Comparison of ENCODE assay signal across 8 cellular contexts in the genomic region with DNA sequence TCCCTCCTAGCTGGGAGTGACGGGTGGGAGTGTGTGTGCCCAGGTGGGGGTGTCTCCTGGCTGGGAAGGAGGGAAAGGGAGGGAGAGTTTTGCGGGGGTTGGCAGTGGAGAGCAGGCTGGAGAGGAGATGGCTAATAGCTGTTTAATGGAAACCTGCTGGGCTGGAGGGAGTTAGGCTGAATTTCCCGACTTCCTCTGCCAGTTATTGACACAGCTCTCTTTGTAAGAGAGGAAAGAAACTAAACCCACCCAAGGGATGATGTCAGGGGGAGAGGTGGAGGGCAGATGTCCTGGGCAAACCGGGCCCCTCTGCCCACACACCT. TPM values are rescaled to one million over a fixed set of nuclear protein-coding genes. Genes with fewer than 3 reads are reported as not detected.
DNase-seq lines count a peak whose midpoint lies in the region; ATAC-seq and TF ChIP-seq lines count a peak whose summit lies in the region.
"Had no signal": no experiment of that assay in that cellular context is flagged by ENCODE, and none has a peak within 500 bp of the region (broad histone marks: within the 10 kb centered on the region; RNA-seq: fewer than 3 reads in every experiment).

No MANE protein-coding gene starts in this region.

- no peak for TF ChIP-seq CTCF in Calu3 (IDR thresholded peaks at IDR 0.05; ENCODE audit: unreplicated experiment)
- no peak for TF ChIP-seq CTCF in natural killer cell (IDR thresholded peaks at IDR 0.05)

- H3K4me3 Mint-ChIP-seq in Calu3 (ENCODE audit: low read depth, unreplicated experiment) (no peak overlapping the region), natural killer cell (no peak overlapping the region)
- H3K4me3 Mint-ChIP-seq in activated naive CD8-positive, alpha-beta T cell treated with anti-CD3 and anti-CD28 coated beads for 36 hours = no peak overlapping the region

- H3K27me3 Mint-ChIP-seq in Calu3 (ENCODE audit: unreplicated experiment) = no peaks in the 10 kb centered on the region
- no peaks in the 10 kb centered on the region for H3K27me3 Mint-ChIP-seq in activated naive CD8-positive, alpha-beta T cell treated with anti-CD3 and anti-CD28 coated beads for 36 hours
- no peaks in the 10 kb centered on the region for H3K27me3 Mint-ChIP-seq in natural killer cell (ENCODE audit: low read depth in 2 of 2)

- H3K9me3 Mint-ChIP-seq in Calu3 (ENCODE audit: low read depth, unreplicated experiment) (no peaks in the 10 kb centered on the region), natural killer cell (no peaks in the 10 kb centered on the region)
- no peaks in the 10 kb centered on the region for H3K9me3 Mint-ChIP-seq in activated naive CD8-positive, alpha-beta T cell treated with anti-CD3 and anti-CD28 coated beads for 36 hours

- ATAC-seq in natural killer cell (no peak), HG02938 (IDR thresholded peaks at IDR 0.05; ENCODE audit: unreplicated experiment) (no peak), HG03432 (IDR thresholded peaks at IDR 0.05; ENCODE audit: unreplicated experiment) (no peak)

- H3K36me3 Mint-ChIP-seq in Calu3 (ENCODE audit: insufficient read depth, unreplicated experiment) (peaks cover 23% of the 10 kb centered on the region), natural killer cell (no peaks in the 10 kb centered on the region)
- H3K36me3 Mint-ChIP-seq in activated naive CD8-positive, alpha-beta T cell treated with anti-CD3 and anti-CD28 coated beads for 36 hours = peaks cover 17% of the 10 kb centered on the region

- DNase-seq in Calu3 = no peak
- DNase-seq in activated naive CD8-positive, alpha-beta T cell treated with anti-CD3 and anti-CD28 coated beads for 36 hours = no peak
- DNase-seq in natural killer cell = no peak
- no peak for DNase-seq in 8988T
- DNase-seq: GF-D8, NCI-H526 treated with DMSO at 0.1 percent for 48 hours had no signal

- CTCF ChIA-PET in Calu3 (lab: Charles Lee) = interaction anchor here (0.6 to 2.1 kb wide), 4 partner anchors 17 to 261 kb away, joined by 3 to 46 read pairs (median 7); no protein-coding TSS in a partner anchor

- no peak overlapping the region for H3K27ac Mint-ChIP-seq in Calu3 (ENCODE audit: unreplicated experiment)
- H3K27ac Mint-ChIP-seq in activated naive CD8-positive, alpha-beta T cell treated with anti-CD3 and anti-CD28 coated beads for 36 hours = peak overlapping the region; percentile 76
- H3K27ac Mint-ChIP-seq in natural killer cell = peak overlapping the region; percentile 72 to 85

- TSS peak; percentile 89 for BruUV-seq in Calu3 (replicated peaks; lab: Mats Ljungman, UMichigan)

- intact Hi-C loops in Calu3 (cut with micrococcal nuclease; ENCODE audit: unreplicated experiment) (loop anchor here (1.0 kb wide), 1 partner anchor 63 kb away; no protein-coding TSS in a partner anchor), natural killer cell (cut with micrococcal nuclease) (loop anchor here (1.0 kb wide), 1 partner anchor 63 kb away; no protein-coding TSS in a partner anchor)

- H3K4me1 Mint-ChIP-seq in Calu3 (ENCODE audit: low read depth, unreplicated experiment) (no peaks in the 10 kb centered on the region), natural killer cell (peaks cover 4 to 37% of the 10 kb centered on the region in 2 donors)
- H3K4me1 Mint-ChIP-seq in activated naive CD8-positive, alpha-beta T cell treated with anti-CD3 and anti-CD28 coated beads for 36 hours = peaks cover 28% of the 10 kb centered on the region

RNA-seq across cellular contexts. Expression of a gene that starts 10.2 kb away (rescaled TPM):
- total RNA-seq in Calu3 (2022) (262 and 267 TPM in 2 replicates), natural killer cell (100 to 1,000 TPM; 329 to 365 (median 332) TPM)
- 100 to 1,000 TPM; 500 to 527 TPM for total RNA-seq in activated naive CD8-positive, alpha-beta T cell treated with anti-CD3 and anti-CD28 coated beads for 36 hours

RNA-seq across cellular contexts. Expression of a gene that starts 18.6 kb away (rescaled TPM):
- total RNA-seq in Calu3 (2022) = 130 and 151 TPM in 2 replicates
- 10 to 100 TPM; 70.6 to 71.6 TPM for total RNA-seq in activated naive CD8-positive, alpha-beta T cell treated with anti-CD3 and anti-CD28 coated beads for 36 hours
- total RNA-seq in natural killer cell = 100 to 1,000 TPM; 231 to 306 (median 279) TPM

RNA-seq across cellular contexts. Expression of a gene that starts 56.8 kb away (rescaled TPM):
- total RNA-seq in Calu3 (2022) (73.7 and 77.9 TPM in 2 replicates), natural killer cell (1 to 10 TPM in 1 of 3 donors, not detected in 2; 1.3 TPM)
- not detected for total RNA-seq in activated naive CD8-positive, alpha-beta T cell treated with anti-CD3 and anti-CD28 coated beads for 36 hours

RNA-seq across cellular contexts. Expression of a gene that starts 57.3 kb away (rescaled TPM):
- total RNA-seq in Calu3 (2022) (44.1 and 44.9 TPM in 2 replicates), natural killer cell (10 to 100 TPM; 29.0 to 37.5 (median 29.9) TPM)
- total RNA-seq in activated naive CD8-positive, alpha-beta T cell treated with anti-CD3 and anti-CD28 coated beads for 36 hours = 10 to 100 TPM; 66.6 to 71.5 TPM

Comparison
In these comparisons a context has a peak if more than half of its experiments do, and no peak if none do; other contexts are left out.
1. RNA of a gene that starts 56.8 kb away (total RNA-seq): 73.7 to 77.9 TPM in Calu3; 1.3 TPM in natural killer cell and not detected in activated naive CD8-positive, alpha-beta T cell treated with anti-CD3 and anti-CD28 coated beads for 36 hours; every median in the first group is over 10 times any median in the second.